10 cellular contexts compared by ENCODE assay signal in genomic region chr6:3518356-3518841, GRCh38.
DNase-seq lines count a peak whose midpoint lies in the region; ATAC-seq and TF ChIP-seq lines count a peak whose summit lies in the region.
"Had no signal": no experiment of that assay in that cellular context is flagged by ENCODE, and none has a peak within 500 bp of the region (broad histone marks: within the 10 kb centered on the region; RNA-seq: fewer than 3 reads in every experiment).

No MANE protein-coding gene starts in this region.

- H3K27me3 ChIP-seq in adrenal gland = no peaks in the 10 kb centered on the region
- H3K27me3 ChIP-seq in hepatocyte = no peaks in the 10 kb centered on the region
- no peaks in the 10 kb centered on the region for H3K27me3 ChIP-seq in upper lobe of right lung
- H3K27me3 ChIP-seq: brain microvascular endothelial cell had no signal

- peak; percentile 26 for DNase-seq in DMS53 (lab: John Stamatoyannopoulos, UW)
- DNase-seq in DMS53 treated with DMSO at 0.1 percent for 48 hours (lab: John Stamatoyannopoulos, UW; ENCODE audit: unreplicated experiment) = no peak
- DNase-seq in adrenal gland = peak in 5 of 7 donors; percentile 21 to 62 (median 44)
- peak; percentile 54 for DNase-seq in hepatocyte (ENCODE audit: low spot score)
- no peak for DNase-seq in upper lobe of right lung
- DNase-seq: brain microvascular endothelial cell had no signal

- no peak for TF ChIP-seq POLR2A in adrenal gland (IDR thresholded peaks at IDR 0.05)

- no peaks in the 10 kb centered on the region for H4K20me1 ChIP-seq in hepatocyte (ENCODE audit: insufficient read depth, poor library complexity, severe bottlenecking)

- intact Hi-C loops in adrenal gland (cut with DNase I) = no loop called here
- intact Hi-C loops in upper lobe of right lung (cut with DNase I) = no loop called here

- WGBS in adrenal gland, 4 donors = 61 to 66% (median 64%) methylated on average over 11 to 12 of the region's 12 CpGs
- WGBS in hepatocyte (ENCODE audit: low lambda C conversion rate, missing lambda C conversion rate) = 39% methylated on average over 12 of the region's 12 CpGs

- peak; percentile 38 for ATAC-seq in upper lobe of right lung
- ATAC-seq in GM18502 (IDR thresholded peaks at IDR 0.05; ENCODE audit: poor library complexity, unreplicated experiment) = no peak
- ATAC-seq in HG03097 (IDR thresholded peaks at IDR 0.05; ENCODE audit: low FRiP score, unreplicated experiment) = no peak
- ATAC-seq in GM18517 (IDR thresholded peaks at IDR 0.05; ENCODE audit: unreplicated experiment) = no peak

- TF ChIP-seq CTCF in adrenal gland (IDR thresholded peaks at IDR 0.05) (no peak), hepatocyte (IDR thresholded peaks at IDR 0.05; ENCODE audit: poor library complexity) (no peak), upper lobe of right lung (IDR thresholded peaks at IDR 0.05) (no peak)

- no peak overlapping the region for H3K27ac ChIP-seq in adrenal gland
- no peak overlapping the region for H3K27ac ChIP-seq in hepatocyte
- no peak overlapping the region for H3K27ac ChIP-seq in upper lobe of right lung
- H3K27ac ChIP-seq: 22Rv1, brain microvascular endothelial cell had no signal

- H3K4me3 ChIP-seq in adrenal gland (no peak overlapping the region), hepatocyte (no peak overlapping the region), upper lobe of right lung (no peak overlapping the region)

- no peak overlapping the region for H2AFZ ChIP-seq in hepatocyte

- no peak overlapping the region for H3K4me2 ChIP-seq in hepatocyte

- H3K9me2 ChIP-seq in hepatocyte (replicated peaks; ENCODE audit: insufficient read depth) = no peaks in the 10 kb centered on the region

- no peaks in the 10 kb centered on the region for H3K36me3 ChIP-seq in adrenal gland (replicated peaks in 1 of 2)
- H3K36me3 ChIP-seq in hepatocyte (replicated peaks; ENCODE audit: insufficient read depth, low read depth) = no peaks in the 10 kb centered on the region
- no peaks in the 10 kb centered on the region for H3K36me3 ChIP-seq in upper lobe of right lung
- H3K36me3 ChIP-seq: brain microvascular endothelial cell had no signal

- no peaks in the 10 kb centered on the region for H3K4me1 ChIP-seq in adrenal gland (replicated peaks in 1 of 2)
- peaks cover 12% of the 10 kb centered on the region for H3K4me1 ChIP-seq in hepatocyte (ENCODE audit: insufficient read depth)
- no peaks in the 10 kb centered on the region for H3K4me1 ChIP-seq in upper lobe of right lung

- H3K9me3 ChIP-seq in adrenal gland (replicated peaks in 1 of 3) (no peaks in the 10 kb centered on the region), hepatocyte (ENCODE audit: low read depth) (no peaks in the 10 kb centered on the region), upper lobe of right lung (no peaks in the 10 kb centered on the region)

- H3K79me2 ChIP-seq in hepatocyte = no peaks in the 10 kb centered on the region

Comparison
In these comparisons a context has a peak if more than half of its experiments do, and no peak if none do; other contexts are left out.
1. DNase-seq: peak in DMS53 (single experiment), adrenal gland (5 of 7) and hepatocyte (single experiment); none in DMS53 treated with DMSO at 0.1 percent for 48 hours (single experiment) and upper lobe of right lung (single experiment).